In the genomic region with DNA sequence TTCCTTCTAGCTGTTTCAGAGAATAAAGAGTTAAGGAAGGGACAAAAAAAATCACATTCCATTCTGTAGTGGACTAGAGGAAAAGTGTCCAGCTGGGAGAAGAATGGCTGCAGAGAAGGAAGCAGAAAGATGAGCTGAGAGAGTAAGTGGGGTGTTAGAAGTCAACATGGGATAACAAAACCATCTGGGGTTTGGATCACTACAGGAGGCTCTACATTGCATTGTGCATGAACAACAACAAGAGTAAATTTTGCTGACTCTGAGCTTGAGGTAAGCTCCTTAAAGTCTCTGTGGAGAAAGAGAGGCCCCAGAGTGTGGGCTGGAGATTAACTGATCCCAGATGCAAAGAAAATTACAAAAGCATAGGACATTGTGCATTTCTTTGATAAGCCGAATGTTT, we compare ENCODE assay signal across 1 cellular context.
TF ChIP-seq lines count a peak whose summit lies in the region.

No MANE protein-coding gene starts in this region.

TF ChIP-seq in WTC11, 78 proteins besides CTCF, POLR2A, EP300 and RAD21 (continued from another document):
- TF ChIP-seq CDX4 (CRISPR knock-in tag; IDR thresholded peaks at IDR 0.05; ENCODE audit: borderline replicate concordance) (no peak), CREM (CRISPR knock-in tag; IDR thresholded peaks at IDR 0.05) (no peak), CBFB (CRISPR knock-in tag; IDR thresholded peaks at IDR 0.05; ENCODE audit: low read depth) (no peak), NR3C1 (CRISPR knock-in tag; conservative IDR thresholded peaks at IDR 0.05; ENCODE audit: low read depth) (no peak), NR2C2 (CRISPR knock-in tag; IDR thresholded peaks at IDR 0.05) (no peak), ZNF532 (CRISPR knock-in tag; IDR thresholded peaks at IDR 0.05; ENCODE audit: borderline replicate concordance) (no peak), CREB1 (CRISPR knock-in tag; IDR thresholded peaks at IDR 0.05) (no peak), ZNF219 (CRISPR knock-in tag; IDR thresholded peaks at IDR 0.05; ENCODE audit: borderline replicate concordance) (no peak), GRHL2 (CRISPR knock-in tag; IDR thresholded peaks at IDR 0.05; ENCODE audit: insufficient replicate concordance, severe bottlenecking) (no peak), FOXP1 (CRISPR knock-in tag; IDR thresholded peaks at IDR 0.05; ENCODE audit: borderline replicate concordance) (no peak), ZBTB21 (CRISPR knock-in tag; IDR thresholded peaks at IDR 0.05; ENCODE audit: borderline replicate concordance) (no peak)
- TF ChIP-seq, protein P1, sequence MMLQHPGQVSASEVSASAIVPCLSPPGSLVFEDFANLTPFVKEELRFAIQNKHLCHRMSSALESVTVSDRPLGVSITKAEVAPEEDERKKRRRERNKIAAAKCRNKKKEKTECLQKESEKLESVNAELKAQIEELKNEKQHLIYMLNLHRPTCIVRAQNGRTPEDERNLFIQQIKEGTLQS (CRISPR knock-in tag; conservative IDR thresholded peaks at IDR 0.05): no peak
